Comparison of ENCODE assay signal across 8 cellular contexts in the genomic region with DNA sequence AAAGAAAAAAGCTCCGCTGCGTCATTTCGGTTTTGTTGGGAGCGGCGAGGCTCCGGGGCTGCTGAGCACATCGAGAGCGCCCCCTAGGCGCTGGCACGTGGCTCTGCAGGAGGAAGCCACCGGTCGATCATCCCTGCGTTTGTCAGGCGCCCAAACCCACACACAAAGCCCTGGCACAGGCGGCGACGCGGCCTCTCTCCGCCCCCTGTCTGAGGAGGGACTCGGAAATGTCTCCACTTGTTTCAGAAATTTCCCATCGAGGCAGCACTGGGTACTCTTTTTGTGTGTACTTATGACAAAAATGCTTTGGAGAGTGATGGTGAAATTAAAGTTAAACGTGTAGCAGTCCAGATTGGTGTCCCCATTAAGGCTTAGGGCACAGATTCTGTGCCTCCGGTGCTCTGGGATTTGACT.
DNase-seq lines count a peak whose midpoint lies in the region; ATAC-seq and TF ChIP-seq lines count a peak whose summit lies in the region.

No MANE protein-coding gene starts in this region.

- no peaks in the 10 kb centered on the region for H3K36me3 ChIP-seq in HAP-1 (replicated peaks)
- no peaks in the 10 kb centered on the region for H3K36me3 ChIP-seq in lower lobe of right lung

- peaks cover 24% of the 10 kb centered on the region for H3K27me3 Mint-ChIP-seq in stimulated activated naive CD8-positive, alpha-beta T cell treated with anti-CD3 and anti-CD28 coated beads, Interleukin-15, amount 100 ng/mL, for 72 hours

- DNase-seq in GM10266 (ENCODE audit: extremely low spot score), result peak; percentile 52
- peak; percentile 57 to 78 for DNase-seq in HAP-1 (ENCODE audit: low spot score in 2 of 2)
- DNase-seq in NCI-H1092 (lab: John Stamatoyannopoulos, UW), result peak; percentile 67
- DNase-seq in dedifferentiated amniotic fluid mesenchymal stem cell (ENCODE audit: extremely low spot score), result peak; percentile 39
- peak; percentile 63 for DNase-seq in lower lobe of right lung
- peak; percentile 37 to 41 for DNase-seq in stimulated activated naive CD8-positive, alpha-beta T cell treated with anti-CD3 and anti-CD28 coated beads, Interleukin-15, amount 100 ng/mL, for 72 hours

- no peak overlapping the region for H3K27ac ChIP-seq in lower lobe of right lung

- H3K27me3 ChIP-seq in HAP-1 (ENCODE audit: low read depth) (no peaks in the 10 kb centered on the region; the same call in 1 of the 2 replicates), lower lobe of right lung (ENCODE audit: low read depth) (peaks cover 11% of the 10 kb centered on the region)

- peaks cover 0 to 2% of the 10 kb centered on the region in 2 donors for H3K9me3 Mint-ChIP-seq in stimulated activated naive CD8-positive, alpha-beta T cell treated with anti-CD3 and anti-CD28 coated beads, Interleukin-15, amount 100 ng/mL, for 72 hours

- H3K4me3 ChIP-seq in HAP-1 (no peak overlapping the region), lower lobe of right lung (no peak overlapping the region)

- in situ Hi-C loops in HAP-1 (cut with MboI; ENCODE audit: low sequenced_read_pairs), result loop anchor here (10.0 kb wide), 1 partner anchor 413 kb away; no protein-coding TSS in a partner anchor

- ATAC-seq in SK-N-SH treated with all-trans-retinoic acid at 6 μM for 48 hours, result peak; percentile 99
- ATAC-seq in lower lobe of right lung, result peak; percentile 81 to 87
- ATAC-seq in stimulated activated naive CD8-positive, alpha-beta T cell treated with anti-CD3 and anti-CD28 coated beads, Interleukin-15, amount 100 ng/mL, for 72 hours, result peak; percentile 71
- ATAC-seq in GM21737 (IDR thresholded peaks at IDR 0.05; ENCODE audit: unreplicated experiment), result no peak

- no peak overlapping the region for H3K4me3 Mint-ChIP-seq in stimulated activated naive CD8-positive, alpha-beta T cell treated with anti-CD3 and anti-CD28 coated beads, Interleukin-15, amount 100 ng/mL, for 72 hours

- H3K4me1 ChIP-seq in HAP-1 (no peaks in the 10 kb centered on the region), lower lobe of right lung (no peaks in the 10 kb centered on the region)

- peak; percentile 91 for TF ChIP-seq CTCF in GM10266 (IDR thresholded peaks at IDR 0.05; ENCODE audit: control insufficient read depth, insufficient read depth, low read depth, missing control alignments)
- TF ChIP-seq CTCF in lower lobe of right lung (IDR thresholded peaks at IDR 0.05), result peak; percentile 78

- H3K9me3 ChIP-seq in HAP-1, result no peaks in the 10 kb centered on the region
- H3K9me3 ChIP-seq in lower lobe of right lung, result no peaks in the 10 kb centered on the region

- intact Hi-C loops in lower lobe of right lung (cut with DNase I), result loop anchor here (5.0 kb wide), 1 partner anchor 415 kb away; no protein-coding TSS in a partner anchor

- H3K27ac Mint-ChIP-seq in stimulated activated naive CD8-positive, alpha-beta T cell treated with anti-CD3 and anti-CD28 coated beads, Interleukin-15, amount 100 ng/mL, for 72 hours, result no peak overlapping the region

- peaks cover 6% of the 10 kb centered on the region for H3K4me1 Mint-ChIP-seq in stimulated activated naive CD8-positive, alpha-beta T cell treated with anti-CD3 and anti-CD28 coated beads, Interleukin-15, amount 100 ng/mL, for 72 hours

TF ChIP-seq in SK-N-SH treated with all-trans-retinoic acid at 6 μM for 48 hours, 23 proteins besides CTCF, POLR2A, EP300 and RAD21:
- TF ChIP-seq ISL1 (CRISPR knock-in tag; IDR thresholded peaks at IDR 0.05), result no peak
- no peak for TF ChIP-seq GLIS3 (CRISPR knock-in tag; IDR thresholded peaks at IDR 0.05)
- no peak for TF ChIP-seq ARNTL (CRISPR knock-in tag; IDR thresholded peaks at IDR 0.05; ENCODE audit: borderline replicate concordance, low read depth)
- TF ChIP-seq, protein P1, sequence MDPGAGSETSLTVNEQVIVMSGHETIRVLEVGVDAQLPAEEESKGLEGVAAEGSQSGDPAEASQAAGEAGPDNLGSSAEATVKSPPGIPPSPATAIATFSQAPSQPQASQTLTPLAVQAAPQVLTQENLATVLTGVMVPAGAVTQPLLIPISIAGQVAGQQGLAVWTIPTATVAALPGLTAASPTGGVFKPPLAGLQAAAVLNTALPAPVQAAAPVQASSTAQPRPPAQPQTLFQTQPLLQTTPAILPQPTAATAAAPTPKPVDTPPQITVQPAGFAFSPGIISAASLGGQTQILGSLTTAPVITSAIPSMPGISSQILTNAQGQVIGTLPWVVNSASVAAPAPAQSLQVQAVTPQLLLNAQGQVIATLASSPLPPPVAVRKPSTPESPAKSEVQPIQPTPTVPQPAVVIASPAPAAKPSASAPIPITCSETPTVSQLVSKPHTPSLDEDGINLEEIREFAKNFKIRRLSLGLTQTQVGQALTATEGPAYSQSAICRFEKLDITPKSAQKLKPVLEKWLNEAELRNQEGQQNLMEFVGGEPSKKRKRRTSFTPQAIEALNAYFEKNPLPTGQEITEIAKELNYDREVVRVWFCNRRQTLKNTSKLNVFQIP (CRISPR knock-in tag; IDR thresholded peaks at IDR 0.05; ENCODE audit: borderline replicate concordance, low read depth), result no peak
- no peak for TF ChIP-seq ZFP3 (CRISPR knock-in tag; IDR thresholded peaks at IDR 0.05)
TF ChIP-seq in SK-N-SH treated with all-trans-retinoic acid at 6 μM for 48 hours: peak in this region for 0.
